ENCODE assay signal across 17 cellular contexts in the genomic region with DNA sequence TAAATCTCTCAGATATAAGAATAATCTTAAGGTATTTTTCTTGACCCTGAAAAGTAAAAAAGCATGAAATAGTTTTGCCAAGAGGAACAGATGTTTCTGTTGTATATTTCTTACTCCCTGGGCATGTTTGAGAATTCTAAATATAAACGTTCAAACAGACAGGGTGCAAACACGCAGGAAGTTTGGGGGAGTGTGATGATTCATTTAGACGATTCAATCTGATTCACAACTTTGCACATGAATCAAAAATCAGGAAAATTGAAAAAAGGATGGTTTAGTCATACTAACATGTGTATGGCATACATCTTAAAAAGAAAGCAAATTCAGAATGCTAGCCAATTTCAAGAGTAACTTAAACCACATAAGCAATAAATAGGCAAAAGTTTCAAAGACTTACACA.
DNase-seq lines count a peak whose midpoint lies in the region; TF ChIP-seq lines count a peak whose summit lies in the region.
"Had no signal": no experiment of that assay in that cellular context is flagged by ENCODE, and none has a peak within 500 bp of the region (broad histone marks: within the 10 kb centered on the region; RNA-seq: fewer than 3 reads in every experiment).

No MANE protein-coding gene starts in this region.

- H3K4me2 ChIP-seq in smooth muscle cell: peak overlapping the region; percentile 68
- H3K4me2 ChIP-seq: KMS-11 had no signal

- no peaks in the 10 kb centered on the region for H4K20me1 ChIP-seq in smooth muscle cell (ENCODE audit: low read depth)

- no peaks in the 10 kb centered on the region for H3K9me3 ChIP-seq in smooth muscle cell (replicated peaks; ENCODE audit: low read depth)
- H3K9me3 ChIP-seq: esophagus squamous epithelium had no signal

- WGBS in smooth muscle cell (ENCODE audit: low lambda C conversion rate): 35% methylated on average over 3 of the region's 3 CpGs

- H3K27me3 Mint-ChIP-seq in activated CD4-positive, alpha-beta T cell treated with anti-CD3 and anti-CD28 coated beads, Interleukin-2, amount 10 ng/mL, durations not matched to agents 24 days and 14 days: no peaks in the 10 kb centered on the region

- H3K4me3 Mint-ChIP-seq in activated CD4-positive, alpha-beta T cell treated with anti-CD3 and anti-CD28 coated beads, Interleukin-2, amount 10 ng/mL, durations not matched to agents 24 days and 14 days: no peak overlapping the region
- H3K4me3 Mint-ChIP-seq: activated CD8-positive, alpha-beta T cell treated with anti-CD3 and anti-CD28 coated beads, Interleukin-2, amount 10 ng/mL, durations not matched to agents 7 days and 5 days; activated T-helper 1 cell treated with anti-CD3 and anti-CD28 coated beads, Interleukin-12 subunit alpha, Interleukin-12 subunit beta, Interleukin-2, Interleukin-4 antibody, amounts not matched to agents 30 ng/mL and 10 ng/mL and 1 ng/mL, durations not matched to agents 14 hours and 24 hours and 36 hours had no signal

- H3K4me3 ChIP-seq in fibroblast of the aortic adventitia (ENCODE audit: low read depth, low read length) (no peak overlapping the region), smooth muscle cell (peak overlapping the region; percentile 9)
- H3K4me3 ChIP-seq: esophagus squamous epithelium had no signal

- H2AFZ ChIP-seq in smooth muscle cell (ENCODE audit: low read depth): peak overlapping the region; percentile 49

- H3K79me2 ChIP-seq in smooth muscle cell (ENCODE audit: low read depth): no peaks in the 10 kb centered on the region

- no peaks in the 10 kb centered on the region for H3F3A ChIP-seq in smooth muscle cell (ENCODE audit: low read depth)

- no peaks in the 10 kb centered on the region for H3K4me1 Mint-ChIP-seq in activated CD4-positive, alpha-beta T cell treated with anti-CD3 and anti-CD28 coated beads, Interleukin-2, amount 10 ng/mL, durations not matched to agents 24 days and 14 days

- no peak overlapping the region for H3K9ac ChIP-seq in smooth muscle cell (ENCODE audit: low read depth)
- H3K9ac ChIP-seq: KMS-11 had no signal

- DNase-seq in HS-27A (ENCODE audit: low read depth) (peak; percentile 11), amniotic epithelial cell (ENCODE audit: low read depth) (peak; percentile 79), fibroblast of the aortic adventitia (ENCODE audit: low read depth) (peak; percentile 70), smooth muscle cell (lab: John Stamatoyannopoulos, UW; ENCODE audit: unreplicated experiment) (no peak), DMS79 treated with DMSO at 0.1 percent for 48 hours (lab: John Stamatoyannopoulos, UW) (no peak), T1000 (lab: John Stamatoyannopoulos, UW) (no peak)
- no peak for DNase-seq in activated CD4-positive, alpha-beta T cell treated with anti-CD3 and anti-CD28 coated beads, Interleukin-2, amount 10 ng/mL, durations not matched to agents 24 days and 14 days
- DNase-seq: activated CD8-positive, alpha-beta T cell treated with anti-CD3 and anti-CD28 coated beads, Interleukin-2, amount 10 ng/mL, durations not matched to agents 7 days and 5 days; dermis blood vessel endothelial cell; DMS153; esophagus squamous epithelium; NCI-H1694; NCI-H524; OCI-M1; retina had no signal

- no peak overlapping the region for H3K27ac Mint-ChIP-seq in activated CD4-positive, alpha-beta T cell treated with anti-CD3 and anti-CD28 coated beads, Interleukin-2, amount 10 ng/mL, durations not matched to agents 24 days and 14 days
- H3K27ac Mint-ChIP-seq: activated CD8-positive, alpha-beta T cell treated with anti-CD3 and anti-CD28 coated beads, Interleukin-2, amount 10 ng/mL, durations not matched to agents 7 days and 5 days; activated T-helper 1 cell treated with anti-CD3 and anti-CD28 coated beads, Interleukin-12 subunit alpha, Interleukin-12 subunit beta, Interleukin-2, Interleukin-4 antibody, amounts not matched to agents 30 ng/mL and 10 ng/mL and 1 ng/mL, durations not matched to agents 14 hours and 24 hours and 36 hours had no signal

- peak overlapping the region; percentile 26 for H3K27ac ChIP-seq in smooth muscle cell (ENCODE audit: low read depth)
- H3K27ac ChIP-seq: esophagus squamous epithelium, KMS-11 had no signal

- H3K9me3 Mint-ChIP-seq in activated CD4-positive, alpha-beta T cell treated with anti-CD3 and anti-CD28 coated beads, Interleukin-2, amount 10 ng/mL, durations not matched to agents 24 days and 14 days: no peaks in the 10 kb centered on the region

- TF ChIP-seq CTCF in fibroblast of the aortic adventitia (IDR thresholded peaks at IDR 0.05; ENCODE audit: insufficient read depth, low read length) (no peak), smooth muscle cell (IDR thresholded peaks at IDR 0.05; ENCODE audit: borderline replicate concordance, insufficient read depth, poor library complexity, severe bottlenecking) (no peak)

- no peaks in the 10 kb centered on the region for H3K36me3 ChIP-seq in smooth muscle cell (ENCODE audit: low read depth)
- H3K36me3 ChIP-seq: esophagus squamous epithelium had no signal

- H3K4me1 ChIP-seq in smooth muscle cell (ENCODE audit: low read depth): no peaks in the 10 kb centered on the region
- H3K4me1 ChIP-seq: esophagus squamous epithelium had no signal

- H3K27me3 ChIP-seq in smooth muscle cell (ENCODE audit: low read depth): no peaks in the 10 kb centered on the region
- H3K27me3 ChIP-seq: esophagus squamous epithelium had no signal

- H3K36me3 Mint-ChIP-seq in activated CD4-positive, alpha-beta T cell treated with anti-CD3 and anti-CD28 coated beads, Interleukin-2, amount 10 ng/mL, durations not matched to agents 24 days and 14 days (ENCODE audit: low read depth): no peaks in the 10 kb centered on the region

- intact Hi-C loops in activated CD4-positive, alpha-beta T cell treated with anti-CD3 and anti-CD28 coated beads, Interleukin-2, amount 10 ng/mL, durations not matched to agents 24 days and 14 days (cut with micrococcal nuclease): no loop called here

Comparison
In these comparisons a context has a peak if more than half of its experiments do, and no peak if none do; other contexts are left out.
1. DNase-seq: peak in HS-27A (single experiment), amniotic epithelial cell (single experiment) and fibroblast of the aortic adventitia (single experiment); none in smooth muscle cell (single experiment), activated CD4-positive, alpha-beta T cell treated with anti-CD3 and anti-CD28 coated beads, Interleukin-2, amount 10 ng/mL, durations not matched to agents 24 days and 14 days (single experiment), DMS79 treated with DMSO at 0.1 percent for 48 hours (single experiment) and T1000 (single experiment).